In genomic region chr11:8263109-8263768, GRCh38 we compare ENCODE assay signal across 8 cellular contexts. TPM values are rescaled to one million over a fixed set of nuclear protein-coding genes. Genes with fewer than 3 reads are reported as not detected.
A peak's percentile ranks its signal among the peaks of the same experiment; 100 is the strongest.
DNase-seq lines count a peak whose midpoint lies in the region; ATAC-seq and TF ChIP-seq lines count a peak whose summit lies in the region.

No MANE protein-coding gene starts in this region.

- peak; percentile 30 for DNase-seq in NCI-H1436 (lab: John Stamatoyannopoulos, UW)
- DNase-seq in NCI-H1436 treated with DMSO at 0.1 percent for 48 hours (lab: John Stamatoyannopoulos, UW), result no peak
- DNase-seq in NCI-H2227 treated with DMSO at 0.1 percent for 48 hours (lab: John Stamatoyannopoulos, UW), result peak; percentile 71
- DNase-seq in dorsolateral prefrontal cortex, result peak in 3 of 10 donors; percentile 14 to 48 (median 40)
- DNase-seq in naive thymus-derived CD8-positive, alpha-beta T cell, result no peak
- DNase-seq in HPDE6-E6E7 (ENCODE audit: extremely low spot score), result no peak
- no peak for DNase-seq in activated gamma-delta T cell treated with Interleukin-2 at 50 U/mL for 16 hours

- peak overlapping the region; percentile 29 to 78 (median 63) for H3K4me3 ChIP-seq in dorsolateral prefrontal cortex

- POLR2A ChIA-PET in naive thymus-derived CD8-positive, alpha-beta T cell (lab: Charles Lee), result no interaction called here

- no peaks in the 10 kb centered on the region for H3K9me3 Mint-ChIP-seq in naive thymus-derived CD8-positive, alpha-beta T cell

- peak overlapping the region in 1 of 10 donors; percentile 29 for H3K27ac Mint-ChIP-seq in naive thymus-derived CD8-positive, alpha-beta T cell

- intact Hi-C loops in dorsolateral prefrontal cortex (cut with DNase I), result loop anchor here (1.0 to 2.0 kb wide), 2 partner anchors 40 to 70 kb away; no protein-coding TSS in a partner anchor

- TF ChIP-seq CTCF in dorsolateral prefrontal cortex (IDR thresholded peaks at IDR 0.05 in 54 of 56, conservative IDR thresholded peaks at IDR 0.05 in 2 of 56; ENCODE audit: low read depth in 1 of 56, partially characterized antibody in 56 of 56), result peak in 4 of 56 donors; percentile 5 to 11 (median 9)

- peak overlapping the region in 6 of 59 donors; percentile 13 to 61 (median 33) for H3K27ac ChIP-seq in dorsolateral prefrontal cortex

- ATAC-seq in naive thymus-derived CD8-positive, alpha-beta T cell, result peak; percentile 45 to 49
- no peak for ATAC-seq in GM18520 (IDR thresholded peaks at IDR 0.05; ENCODE audit: unreplicated experiment)

- H3K27me3 ChIP-seq in dorsolateral prefrontal cortex, result peaks cover 0 to 45% (median 24%) of the 10 kb centered on the region in 45 donors

- H3K27me3 Mint-ChIP-seq in naive thymus-derived CD8-positive, alpha-beta T cell, result peaks cover 26 to 91% (median 58%) of the 10 kb centered on the region in 5 donors

- peaks cover 6 to 17% (median 14%) of the 10 kb centered on the region in 4 donors for H3K4me1 Mint-ChIP-seq in naive thymus-derived CD8-positive, alpha-beta T cell

- H3K4me3 Mint-ChIP-seq in naive thymus-derived CD8-positive, alpha-beta T cell, result peak overlapping the region; percentile 63 to 87 (median 74)

- H3K36me3 Mint-ChIP-seq in naive thymus-derived CD8-positive, alpha-beta T cell, result no peaks in the 10 kb centered on the region

RNA-seq across cellular contexts. Expression of gene LMO1, which starts 0.4 kb away (rescaled TPM):
- 1 to 10 TPM in 117 of 120 experiments, under 1 TPM in 3; 0.53 to 6.6 (median 3.0) TPM for total RNA-seq in dorsolateral prefrontal cortex
- not detected for total RNA-seq in naive thymus-derived CD8-positive, alpha-beta T cell
- not detected for polyA plus RNA-seq in naive thymus-derived CD8-positive, alpha-beta T cell

Comparison
In these comparisons a context has a peak if more than half of its experiments do, and no peak if none do; other contexts are left out.
1. DNase-seq: peak in NCI-H1436 (single experiment) and NCI-H2227 treated with DMSO at 0.1 percent for 48 hours (single experiment); none in NCI-H1436 treated with DMSO at 0.1 percent for 48 hours (single experiment), naive thymus-derived CD8-positive, alpha-beta T cell (0 of 10), HPDE6-E6E7 (single experiment) and activated gamma-delta T cell treated with Interleukin-2 at 50 U/mL for 16 hours (single experiment).